20 cellular contexts compared by ENCODE assay signal in genomic region chr16:24051125-24051524, GRCh38.
A peak's percentile ranks its signal among the peaks of the same experiment; 100 is the strongest.
DNase-seq lines count a peak whose midpoint lies in the region; ATAC-seq, FAIRE-seq and TF ChIP-seq lines count a peak whose summit lies in the region.
"Had no signal": no experiment of that assay in that cellular context is flagged by ENCODE, and none has a peak within 500 bp of the region (broad histone marks: within the 10 kb centered on the region; RNA-seq: fewer than 3 reads in every experiment).

No MANE protein-coding gene starts in this region.

- no peak overlapping the region for H3K23ac ChIP-seq in H1 (ENCODE audit: insufficient read length)

- H4K8ac ChIP-seq in H1 (ENCODE audit: extremely low read depth, insufficient read depth, low read length), result no peak overlapping the region

- no peak for TF ChIP-seq POLR2A in H1 (IDR thresholded peaks at IDR 0.05; ENCODE audit: control extremely low read depth in 1 of 2, low read depth in 2 of 2, low read length in 2 of 2)

- H4K91ac ChIP-seq in H1 (replicated peaks; ENCODE audit: insufficient read length, low read length), result peak overlapping the region; percentile 88

- WGBS in H1 (ENCODE audit: extremely low coverage in 1 of 2, insufficient coverage in 1 of 2, insufficient read length in 1 of 2, insufficient replicate concordance in 2 of 2, low coverage in 1 of 2, low lambda C conversion rate in 2 of 2, missing lambda C conversion rate in 1 of 2), 2 experiments, result 34% methylated on average over 5 of the region's 5 CpGs; no CpG with 5 or more reads in 1 of the 2 experiments

- no peaks in the 10 kb centered on the region for H3K79me1 ChIP-seq in H1 (ENCODE audit: low read depth, low read length)

- peak overlapping the region; percentile 59 for H2AFZ ChIP-seq in H1 (ENCODE audit: low read length)

- H3K9me3 ChIP-seq in HUES6 (ENCODE audit: control insufficient read depth, insufficient read depth, low read depth, low read length), result no peaks in the 10 kb centered on the region
- H3K9me3 ChIP-seq in H1 (ENCODE audit: insufficient read depth in 2 of 2, low read depth in 1 of 2, low read length in 1 of 2), result no peaks in the 10 kb centered on the region
- H3K9me3 ChIP-seq in upper lobe of right lung, result no peaks in the 10 kb centered on the region

- H3K27me3 ChIP-seq in HUES6 (ENCODE audit: control insufficient read depth, insufficient read depth, low read length), result no peaks in the 10 kb centered on the region
- no peaks in the 10 kb centered on the region for H3K27me3 ChIP-seq in H1 (replicated peaks in 1 of 4; ENCODE audit: control insufficient read depth in 3 of 4, extremely low read depth in 1 of 4, insufficient read depth in 3 of 4, low read length in 3 of 4)
- H3K27me3 ChIP-seq in upper lobe of right lung, result no peaks in the 10 kb centered on the region

- H3K4me1 ChIP-seq in HUES6 (ENCODE audit: control insufficient read depth, insufficient read depth, low read length) (peaks cover 32% of the 10 kb centered on the region), H1 (replicated peaks in 1 of 4; ENCODE audit: control insufficient read depth in 3 of 4, insufficient read depth in 4 of 4, low read length in 3 of 4) (peaks cover 7 to 33% (median 13%) of the 10 kb centered on the region in 4 experiments), upper lobe of right lung (no peaks in the 10 kb centered on the region)

- H4K20me1 ChIP-seq in H1 (replicated peaks in 1 of 2; ENCODE audit: control insufficient read depth in 1 of 2, insufficient read depth in 2 of 2, low read length in 2 of 2), result no peaks in the 10 kb centered on the region

- intact Hi-C loops in upper lobe of right lung (cut with DNase I), result no loop called here

- H3K4me1 Mint-ChIP-seq in stimulated activated naive B cell treated with anti-CD40 and anti-IgM and Interleukin-4, amounts not matched to agents 10 μg/mL and 1 μg/mL and 100 μg/mL, for 72 hours, result peaks cover 15 to 30% of the 10 kb centered on the region in 2 donors
- H3K4me1 Mint-ChIP-seq: CD14-positive monocyte had no signal

- no peak overlapping the region for H3K27ac ChIP-seq in HUES6 (ENCODE audit: low read depth, low read length)
- H3K27ac ChIP-seq in H1 (ENCODE audit: low read depth, low read length), result no peak overlapping the region
- H3K27ac ChIP-seq in upper lobe of right lung, result no peak overlapping the region

- H2AK5ac ChIP-seq in H1 (ENCODE audit: low read depth, low read length), result no peak overlapping the region

- H3K23me2 ChIP-seq in H1 (ENCODE audit: low read depth, low read length), result peaks cover 2% of the 10 kb centered on the region; the same call in 1 of the 2 replicates

- FAIRE-seq in H1 (lab: Jason Lieb, UNC), result peak; percentile 97

- H3K27ac Mint-ChIP-seq in stimulated activated naive B cell treated with anti-CD40 and anti-IgM and Interleukin-4, amounts not matched to agents 10 μg/mL and 1 μg/mL and 100 μg/mL, for 72 hours, result peak overlapping the region; percentile 44

- DNase-seq in H1 (ENCODE audit: low read depth in 1 of 2, low spot score in 2 of 2), result peak; percentile 33 to 53
- DNase-seq in islet precursor cell, result peak; percentile 56
- no peak for DNase-seq in stimulated activated naive B cell treated with anti-CD40 and anti-IgM and Interleukin-4, amounts not matched to agents 10 μg/mL and 1 μg/mL and 100 μg/mL, for 72 hours
- DNase-seq in MV-4-11 (lab: John Stamatoyannopoulos, UW), result no peak
- DNase-seq in upper lobe of right lung, result no peak
- no peak for DNase-seq in NK-92 (lab: John Stamatoyannopoulos, UW; ENCODE audit: unreplicated experiment)
- DNase-seq: AML-193, COR-L47, GF-D8, NCI-H1105 treated with DMSO at 0.1 percent for 48 hours, NCI-H1694 treated with DMSO at 0.1 percent for 48 hours, NCI-H2107, NCI-H510A treated with DMSO at 0.1 percent for 48 hours, NCI-H774, OCI-M1, SHP77 had no signal

- peak overlapping the region; percentile 78; the same call in 1 of the 2 replicates for H2BK12ac ChIP-seq in H1 (ENCODE audit: low read depth, low read length)

- peak overlapping the region in 1 of 2 experiments; percentile 60; a peak in 2 of 4 replicates for H3K4me2 ChIP-seq in H1 (ENCODE audit: insufficient read depth in 1 of 2, low read depth in 2 of 2, low read length in 2 of 2)

- peak overlapping the region; percentile 90; the same call in 1 of the 2 replicates for H2BK15ac ChIP-seq in H1 (ENCODE audit: low read length)

- no peaks in the 10 kb centered on the region for H3K27me3 Mint-ChIP-seq in stimulated activated naive B cell treated with anti-CD40 and anti-IgM and Interleukin-4, amounts not matched to agents 10 μg/mL and 1 μg/mL and 100 μg/mL, for 72 hours

- no peaks in the 10 kb centered on the region for H3K9me3 Mint-ChIP-seq in stimulated activated naive B cell treated with anti-CD40 and anti-IgM and Interleukin-4, amounts not matched to agents 10 μg/mL and 1 μg/mL and 100 μg/mL, for 72 hours
- H3K9me3 Mint-ChIP-seq: CD14-positive monocyte had no signal

- no peak for ATAC-seq in stimulated activated naive B cell treated with anti-CD40 and anti-IgM and Interleukin-4, amounts not matched to agents 10 μg/mL and 1 μg/mL and 100 μg/mL, for 72 hours (replicated peaks)
- no peak for ATAC-seq in upper lobe of right lung
- ATAC-seq: HCT116, SK-N-SH treated with all-trans-retinoic acid at 6 μM for 48 hours had no signal

- no peak overlapping the region for H3K4me3 ChIP-seq in HUES6 (ENCODE audit: low read depth, low read length)
- H3K4me3 ChIP-seq in H1 (ENCODE audit: extremely low read depth in 1 of 4, insufficient read depth in 2 of 4, low read depth in 3 of 4, low read length in 4 of 4), result no peak overlapping the region
- no peak overlapping the region for H3K4me3 ChIP-seq in upper lobe of right lung

- H2BK20ac ChIP-seq in H1 (ENCODE audit: low read length), result 0 out of 2 replicates have a peak overlapping the region, but pooled peaks have one; percentile 88

- H3K9ac ChIP-seq in HUES6 (ENCODE audit: low read length) (peak overlapping the region; percentile 38), H1 (replicated peaks in 1 of 4; ENCODE audit: extremely low read depth in 1 of 4, low read depth in 3 of 4, low read length in 3 of 4) (peak overlapping the region in 2 of 4 experiments; percentile 18 to 28; a peak in 3 of 7 replicates)

- H3K56ac ChIP-seq in H1 (replicated peaks; ENCODE audit: insufficient read length, low read depth, low read length), result no peak overlapping the region

- H3K36me3 ChIP-seq in HUES6 (ENCODE audit: control insufficient read depth, insufficient read depth, low read length) (no peaks in the 10 kb centered on the region), H1 (ENCODE audit: control insufficient read depth in 2 of 4, insufficient read depth in 4 of 4, low read length in 3 of 4) (no peaks in the 10 kb centered on the region), upper lobe of right lung (no peaks in the 10 kb centered on the region)

- TF ChIP-seq EP300 in H1 (IDR thresholded peaks at IDR 0.05; ENCODE audit: borderline replicate concordance in 1 of 2, low read depth in 2 of 2, low read length in 2 of 2), result no peak

- TF ChIP-seq CTCF in H1 (IDR thresholded peaks at IDR 0.05; ENCODE audit: control extremely low read depth in 1 of 3, insufficient read depth in 1 of 3, low read depth in 1 of 3, low read length in 3 of 3) (no peak), upper lobe of right lung (IDR thresholded peaks at IDR 0.05) (no peak)

- H3K18ac ChIP-seq in H1 (ENCODE audit: extremely low read depth, low read length), result peak overlapping the region; percentile 91

- H3K4me3 Mint-ChIP-seq in stimulated activated naive B cell treated with anti-CD40 and anti-IgM and Interleukin-4, amounts not matched to agents 10 μg/mL and 1 μg/mL and 100 μg/mL, for 72 hours, result no peak overlapping the region
- H3K4me3 Mint-ChIP-seq: CD14-positive monocyte had no signal

- peak overlapping the region; percentile 88; the same call in 1 of the 2 replicates for H2BK5ac ChIP-seq in H1 (ENCODE audit: low read depth, low read length)

- TF ChIP-seq RAD21 in H1 (IDR thresholded peaks at IDR 0.05 in 1 of 2, conservative IDR thresholded peaks at IDR 0.05 in 1 of 2; ENCODE audit: low read depth in 2 of 2, low read length in 2 of 2), result 0 out of 4 replicates have a peak, but pooled peaks of 1 of the 2 experiments have one; percentile 13

- H3K36me3 Mint-ChIP-seq in stimulated activated naive B cell treated with anti-CD40 and anti-IgM and Interleukin-4, amounts not matched to agents 10 μg/mL and 1 μg/mL and 100 μg/mL, for 72 hours, result peaks cover 46 to 47% of the 10 kb centered on the region in 2 donors

- H4K5ac ChIP-seq in H1 (ENCODE audit: insufficient read length, low read depth, low read length), result peak overlapping the region; percentile 45

- peak overlapping the region; percentile 84 for H3K4ac ChIP-seq in H1 (replicated peaks; ENCODE audit: insufficient read length, low read depth, low read length)

- CTCF ChIA-PET in H1 (lab: Charles Lee; ENCODE audit: partially characterized antibody), result interaction anchor here (0.6 to 1.9 kb wide), 5 partner anchors 46 to 454 kb away, joined by 3 to 8 read pairs (median 3); no protein-coding TSS in a partner anchor

- no peak overlapping the region for H3K14ac ChIP-seq in H1 (ENCODE audit: insufficient read length)

- peak overlapping the region; percentile 87 for H2BK120ac ChIP-seq in H1 (replicated peaks; ENCODE audit: low read depth, low read length)

- POLR2A ChIA-PET in H1 (lab: Charles Lee; ENCODE audit: partially characterized antibody), result no interaction called here

- H3K79me2 ChIP-seq in H1 (ENCODE audit: control insufficient read depth in 1 of 2, insufficient read depth in 2 of 2, low read length in 2 of 2), result no peaks in the 10 kb centered on the region

TF ChIP-seq in H1, 55 proteins besides CTCF, POLR2A, EP300 and RAD21 (continues in another document):
- TF ChIP-seq MAFK (IDR thresholded peaks at IDR 0.05; ENCODE audit: low read depth, low read length) (no peak), KDM1A (IDR thresholded peaks at IDR 0.05; ENCODE audit: borderline replicate concordance, low read length) (no peak), SUZ12 (IDR thresholded peaks at IDR 0.05; ENCODE audit: low read length) (no peak), NANOG (IDR thresholded peaks at IDR 0.05; ENCODE audit: insufficient read depth, low read depth, low read length, poor library complexity, severe bottlenecking) (peak; percentile 10), SP2 (IDR thresholded peaks at IDR 0.05; ENCODE audit: low read length) (no peak), RXRA (IDR thresholded peaks at IDR 0.05; ENCODE audit: insufficient read depth, low read depth, low read length) (no peak), BCL11A (IDR thresholded peaks at IDR 0.05; ENCODE audit: low read depth in 2 of 2, low read length in 2 of 2) (no peak), SIRT6 (IDR thresholded peaks at IDR 0.05; ENCODE audit: low read length) (no peak), RBBP5 (IDR thresholded peaks at IDR 0.05; ENCODE audit: borderline replicate concordance, low read depth, low read length) (no peak), ATF3 (IDR thresholded peaks at IDR 0.05; ENCODE audit: insufficient read depth, low read depth, low read length) (no peak), NRF1 (IDR thresholded peaks at IDR 0.05; ENCODE audit: low read depth, low read length) (no peak)

Comparison
In these comparisons a context has a peak if more than half of its experiments do, and no peak if none do; other contexts are left out.
1. DNase-seq: peak in H1 (2 of 2) and islet precursor cell (single experiment); none in stimulated activated naive B cell treated with anti-CD40 and anti-IgM and Interleukin-4, amounts not matched to agents 10 μg/mL and 1 μg/mL and 100 μg/mL, for 72 hours (single experiment), MV-4-11 (single experiment), upper lobe of right lung (single experiment) and NK-92 (single experiment).